Comparison of ENCODE assay signal across 15 cellular contexts in the genomic region with DNA sequence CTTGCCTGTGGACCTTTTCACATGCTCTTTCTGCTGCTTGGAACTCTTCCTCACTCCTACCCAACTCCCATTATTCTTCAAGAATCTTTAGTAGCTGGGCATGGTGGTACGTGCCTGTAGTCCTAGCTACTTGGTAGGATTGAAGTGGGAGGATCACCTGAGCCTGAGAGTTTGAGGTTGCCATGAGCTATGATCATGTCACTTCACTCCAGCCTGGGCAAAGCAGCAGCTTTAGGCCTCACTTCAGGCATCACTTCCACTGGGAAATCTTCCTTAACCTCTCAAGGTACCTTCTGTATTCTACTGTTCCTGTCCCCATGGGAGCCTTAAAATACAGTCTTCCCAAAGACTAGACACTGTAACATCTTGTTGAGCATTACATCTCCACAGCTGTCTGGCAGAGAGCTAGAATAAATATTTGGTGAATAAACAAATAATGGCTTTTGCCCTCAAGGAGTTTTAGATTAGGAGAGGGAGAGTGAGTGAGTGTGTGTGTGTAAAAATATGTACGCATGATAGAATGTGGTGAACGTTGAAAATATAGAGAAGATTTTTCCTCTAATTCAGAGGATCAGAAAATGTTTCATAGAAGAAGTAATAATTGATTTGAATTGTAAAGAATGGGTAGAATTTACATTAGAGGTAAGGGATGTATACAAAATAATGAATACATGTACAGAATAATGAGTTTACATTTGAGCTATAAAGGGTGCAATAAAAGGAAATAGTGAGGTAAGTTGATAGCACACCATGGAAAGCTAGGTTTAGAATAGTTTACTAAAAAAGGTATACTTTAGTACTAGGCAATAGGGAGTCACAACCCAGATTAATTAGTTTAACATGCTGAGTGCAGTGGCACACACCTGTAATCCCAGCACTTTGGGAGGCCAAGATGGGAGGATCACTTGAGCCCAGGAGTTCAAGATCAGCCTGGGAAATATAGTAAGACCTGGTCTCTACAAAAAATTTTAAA. TPM values are rescaled to one million over a fixed set of nuclear protein-coding genes. Genes with fewer than 3 reads are reported as not detected.
DNase-seq lines count a peak whose midpoint lies in the region; ATAC-seq and TF ChIP-seq lines count a peak whose summit lies in the region.
"Had no signal": no experiment of that assay in that cellular context is flagged by ENCODE, and none has a peak within 500 bp of the region (broad histone marks: within the 10 kb centered on the region; RNA-seq: fewer than 3 reads in every experiment).

No MANE protein-coding gene starts in this region.

- ATAC-seq in activated naive CD8-positive, alpha-beta T cell treated with anti-CD3 and anti-CD28 coated beads, Interleukin-2, amount 50 U/mL, for 24 hours: no peak
- ATAC-seq in stimulated activated naive B cell treated with anti-CD40 and anti-IgM and Interleukin-4, amounts not matched to agents 10 μg/mL and 1 μg/mL and 100 μg/mL, for 72 hours (replicated peaks): no peak
- no peak for ATAC-seq in activated CD4-positive, CD25-positive, alpha-beta regulatory T cell treated with anti-CD3 and anti-CD28 coated beads, Interleukin-2, amount 50 U/mL, for 24 hours
- ATAC-seq: gastrocnemius medialis had no signal

- no peak for TF ChIP-seq CTCF in fibroblast of villous mesenchyme (IDR thresholded peaks at IDR 0.05; ENCODE audit: insufficient read depth, low read depth, low read length)

- H3K36me3 Mint-ChIP-seq in activated naive CD8-positive, alpha-beta T cell: peaks cover 4% of the 10 kb centered on the region
- peaks cover 10% of the 10 kb centered on the region for H3K36me3 Mint-ChIP-seq in activated naive CD8-positive, alpha-beta T cell treated with anti-CD3 and anti-CD28 coated beads, Interleukin-2, amount 50 U/mL, for 24 hours (ENCODE audit: low read depth)
- peaks cover 27 to 32% of the 10 kb centered on the region in 2 donors for H3K36me3 Mint-ChIP-seq in stimulated activated naive B cell treated with anti-CD40 and anti-IgM and Interleukin-4, amounts not matched to agents 10 μg/mL and 1 μg/mL and 100 μg/mL, for 72 hours

- H3K27ac Mint-ChIP-seq in activated naive CD8-positive, alpha-beta T cell: peak overlapping the region; percentile 67
- H3K27ac Mint-ChIP-seq in activated naive CD8-positive, alpha-beta T cell treated with anti-CD3 and anti-CD28 coated beads, Interleukin-2, amount 50 U/mL, for 24 hours: no peak overlapping the region
- H3K27ac Mint-ChIP-seq in stimulated activated naive B cell treated with anti-CD40 and anti-IgM and Interleukin-4, amounts not matched to agents 10 μg/mL and 1 μg/mL and 100 μg/mL, for 72 hours: peak overlapping the region; percentile 2
- H3K27ac Mint-ChIP-seq: brain had no signal

- H3K4me1 Mint-ChIP-seq in activated naive CD8-positive, alpha-beta T cell (ENCODE audit: low read depth): peaks cover 3% of the 10 kb centered on the region
- H3K4me1 Mint-ChIP-seq in activated naive CD8-positive, alpha-beta T cell treated with anti-CD3 and anti-CD28 coated beads, Interleukin-2, amount 50 U/mL, for 24 hours: peaks cover 8% of the 10 kb centered on the region
- H3K4me1 Mint-ChIP-seq in stimulated activated naive B cell treated with anti-CD40 and anti-IgM and Interleukin-4, amounts not matched to agents 10 μg/mL and 1 μg/mL and 100 μg/mL, for 72 hours: peaks cover 6 to 9% of the 10 kb centered on the region in 2 donors
- H3K4me1 Mint-ChIP-seq: brain had no signal

- H3K4me3 Mint-ChIP-seq in activated naive CD8-positive, alpha-beta T cell: no peak overlapping the region
- no peak overlapping the region for H3K4me3 Mint-ChIP-seq in activated naive CD8-positive, alpha-beta T cell treated with anti-CD3 and anti-CD28 coated beads, Interleukin-2, amount 50 U/mL, for 24 hours
- no peak overlapping the region for H3K4me3 Mint-ChIP-seq in stimulated activated naive B cell treated with anti-CD40 and anti-IgM and Interleukin-4, amounts not matched to agents 10 μg/mL and 1 μg/mL and 100 μg/mL, for 72 hours
- H3K4me3 Mint-ChIP-seq: brain had no signal

- H3K9me3 Mint-ChIP-seq in activated naive CD8-positive, alpha-beta T cell (ENCODE audit: low read depth): no peaks in the 10 kb centered on the region
- H3K9me3 Mint-ChIP-seq in activated naive CD8-positive, alpha-beta T cell treated with anti-CD3 and anti-CD28 coated beads, Interleukin-2, amount 50 U/mL, for 24 hours: no peaks in the 10 kb centered on the region
- no peaks in the 10 kb centered on the region for H3K9me3 Mint-ChIP-seq in stimulated activated naive B cell treated with anti-CD40 and anti-IgM and Interleukin-4, amounts not matched to agents 10 μg/mL and 1 μg/mL and 100 μg/mL, for 72 hours

- DNase-seq in activated naive CD8-positive, alpha-beta T cell treated with anti-CD3 and anti-CD28 coated beads, Interleukin-2, amount 50 U/mL, for 24 hours: no peak
- DNase-seq in NCI-H460 (ENCODE audit: extremely low read depth, low read depth) (peak; percentile 17), fibroblast of villous mesenchyme (ENCODE audit: low read depth) (peak; percentile 63), mesenteric fat pad (ENCODE audit: low spot score) (no peak)
- no peak for DNase-seq in stimulated activated naive B cell treated with anti-CD40 and anti-IgM and Interleukin-4, amounts not matched to agents 10 μg/mL and 1 μg/mL and 100 μg/mL, for 72 hours
- DNase-seq in activated CD4-positive, alpha-beta T cell treated with anti-CD3 and anti-CD28 coated beads, Interleukin-2, amount 50 U/mL, for 48 hours: no peak
- DNase-seq: activated CD4-positive, alpha-beta T cell treated with anti-CD3 and anti-CD28 coated beads for 4 hours; gastrocnemius medialis; GOT3; Karpas-422; T-helper 1 cell had no signal

- no peak overlapping the region for H3K4me3 ChIP-seq in fibroblast of villous mesenchyme (ENCODE audit: low read depth, low read length)
- H3K4me3 ChIP-seq: gastrocnemius medialis, GM12878 had no signal

- no peaks in the 10 kb centered on the region for H3K27me3 Mint-ChIP-seq in activated naive CD8-positive, alpha-beta T cell
- H3K27me3 Mint-ChIP-seq in activated naive CD8-positive, alpha-beta T cell treated with anti-CD3 and anti-CD28 coated beads, Interleukin-2, amount 50 U/mL, for 24 hours: no peaks in the 10 kb centered on the region
- H3K27me3 Mint-ChIP-seq in stimulated activated naive B cell treated with anti-CD40 and anti-IgM and Interleukin-4, amounts not matched to agents 10 μg/mL and 1 μg/mL and 100 μg/mL, for 72 hours: no peaks in the 10 kb centered on the region
- H3K27me3 Mint-ChIP-seq: brain had no signal

RNA-seq across cellular contexts. Expression of gene BMAL2, which starts 29.2 kb away (rescaled TPM):
- total RNA-seq in NCI-H460 (2014; rRNA removed; shearing (Covaris generic)): 10.4 and 10.9 TPM in 2 replicates
- 2.3 and 3.9 TPM in 2 replicates for polyA plus RNA-seq in NCI-H460 (2014; cell fraction: nucleus; rRNA removed)
- total RNA-seq in fibroblast of villous mesenchyme (20.0 and 21.6 TPM in 2 replicates), mesenteric fat pad (3.2 TPM)

RNA-seq across cellular contexts. Expression of gene STK38L, which starts 59.3 kb away (rescaled TPM):
- 17.6 and 19.4 TPM in 2 replicates for total RNA-seq in NCI-H460 (2014; rRNA removed; shearing (Covaris generic))
- polyA plus RNA-seq in NCI-H460 (2014; cell fraction: nucleus; rRNA removed): 12.1 and 12.2 TPM in 2 replicates
- 38.9 and 57.7 TPM in 2 replicates for total RNA-seq in fibroblast of villous mesenchyme
- 76.0 TPM for total RNA-seq in mesenteric fat pad

Comparison
In these comparisons a context has a peak if more than half of its experiments do, and no peak if none do; other contexts are left out.
1. DNase-seq: peak in NCI-H460 (single experiment) and fibroblast of villous mesenchyme (single experiment); none in activated naive CD8-positive, alpha-beta T cell treated with anti-CD3 and anti-CD28 coated beads, Interleukin-2, amount 50 U/mL, for 24 hours (single experiment), stimulated activated naive B cell treated with anti-CD40 and anti-IgM and Interleukin-4, amounts not matched to agents 10 μg/mL and 1 μg/mL and 100 μg/mL, for 72 hours (single experiment), mesenteric fat pad (single experiment) and activated CD4-positive, alpha-beta T cell treated with anti-CD3 and anti-CD28 coated beads, Interleukin-2, amount 50 U/mL, for 48 hours (0 of 2).